23 cellular contexts compared by ENCODE assay signal in genomic region chr4:148034821-148035220, GRCh38.
DNase-seq lines count a peak whose midpoint lies in the region; ATAC-seq and TF ChIP-seq lines count a peak whose summit lies in the region.
"Had no signal": no experiment of that assay in that cellular context is flagged by ENCODE, and none has a peak within 500 bp of the region (broad histone marks: within the 10 kb centered on the region; RNA-seq: fewer than 3 reads in every experiment).

No MANE protein-coding gene starts in this region.

- peak; percentile 75 for ATAC-seq in left lobe of liver
- ATAC-seq: A549, K562 had no signal

- 47 to 69% (median 59%) methylated on average over 1 of the region's 1 CpG for WGBS in spleen, 5 donors

- H3K36me3 ChIP-seq in breast epithelium = no peaks in the 10 kb centered on the region
- no peaks in the 10 kb centered on the region for H3K36me3 ChIP-seq in parathyroid adenoma (ENCODE audit: control insufficient read depth, insufficient read depth, low read length)
- H3K36me3 ChIP-seq in ascending aorta = peaks cover 0 to 7% of the 10 kb centered on the region in 2 donors
- H3K36me3 ChIP-seq in spleen = no peaks in the 10 kb centered on the region

- H3K27me3 ChIP-seq in breast epithelium (no peaks in the 10 kb centered on the region), parathyroid adenoma (ENCODE audit: control insufficient read depth, insufficient read depth, low read length) (no peaks in the 10 kb centered on the region), ascending aorta (no peaks in the 10 kb centered on the region), spleen (replicated peaks in 1 of 7) (no peaks in the 10 kb centered on the region)
- H3K27me3 ChIP-seq: BLaER1 treated with 17β-estradiol and CSF1 and Interleukin-3, amounts not matched to agents 10 nM and 100 nM had no signal

- intact Hi-C loops in breast epithelium (cut with DNase I; ENCODE audit: low total_unique reads) = no loop called here
- intact Hi-C loops in ascending aorta (cut with DNase I) = no loop called here
- intact Hi-C loops in spleen (cut with DNase I; ENCODE audit: low total_unique reads) = no loop called here

- H3K79me2 ChIP-seq in parathyroid adenoma = peaks cover 3% of the 10 kb centered on the region

- no peaks in the 10 kb centered on the region for H3K4me1 ChIP-seq in breast epithelium
- H3K4me1 ChIP-seq in parathyroid adenoma = peaks cover 3% of the 10 kb centered on the region
- peaks cover 0 to 3% of the 10 kb centered on the region in 2 donors for H3K4me1 ChIP-seq in ascending aorta
- H3K4me1 ChIP-seq in spleen = no peaks in the 10 kb centered on the region

- in situ Hi-C loops in T47D (cut with HindIII; ENCODE audit: low pct_unique_long_range_greater_than_20kb, low sequenced_read_pairs) = no loop called here

- H3K9ac ChIP-seq in parathyroid adenoma = no peak overlapping the region
- H3K9ac ChIP-seq: BLaER1 treated with 17β-estradiol and CSF1 and Interleukin-3, amounts not matched to agents 10 nM and 100 nM had no signal

- H3K9me3 ChIP-seq in breast epithelium (no peaks in the 10 kb centered on the region), parathyroid adenoma (ENCODE audit: control insufficient read depth, low read length) (no peaks in the 10 kb centered on the region), ascending aorta (no peaks in the 10 kb centered on the region), spleen (no peaks in the 10 kb centered on the region)
- H3K9me3 ChIP-seq: A549 had no signal

- H3K4me3 ChIP-seq in breast epithelium (no peak overlapping the region), parathyroid adenoma (ENCODE audit: low read depth, low read length) (no peak overlapping the region), ascending aorta (no peak overlapping the region), spleen (no peak overlapping the region)
- H3K4me3 ChIP-seq: A549; BLaER1 treated with 17β-estradiol and CSF1 and Interleukin-3, amounts not matched to agents 10 nM and 100 nM; K562 had no signal

- H2AFZ ChIP-seq in parathyroid adenoma = no peak overlapping the region

- peak; percentile 13 to 80 for DNase-seq in T47D (ENCODE audit: low read depth in 1 of 2, low spot score in 1 of 2)
- DNase-seq in breast epithelium (ENCODE audit: low spot score in 2 of 2) = no peak
- DNase-seq in NCI-H69 (lab: John Stamatoyannopoulos, UW) = peak; percentile 32
- DNase-seq in left lobe of liver (ENCODE audit: low spot score) = no peak
- DNase-seq in SW480 (ENCODE audit: low spot score) = no peak
- DNase-seq in ascending aorta (ENCODE audit: low spot score in 2 of 2) = no peak
- no peak for DNase-seq in spleen
- DNase-seq: AML-193; CD4-positive, alpha-beta memory T cell; COR-L47; DMS53; Kasumi-1; NCI-H1092 treated with DMSO at 0.1 percent for 48 hours; NCI-H146; NCI-H1930; NCI-H524; NCI-H774; Right ventricle myocardium superior; RPMI8226 had no signal

- TF ChIP-seq POLR2A in breast epithelium (IDR thresholded peaks at IDR 0.05) (no peak), spleen (IDR thresholded peaks at IDR 0.05) (no peak)

- TF ChIP-seq CTCF in breast epithelium (IDR thresholded peaks at IDR 0.05) (no peak), parathyroid adenoma (IDR thresholded peaks at IDR 0.05) (no peak), ascending aorta (IDR thresholded peaks at IDR 0.05) (no peak), spleen (IDR thresholded peaks at IDR 0.05 in 8 of 11, conservative IDR thresholded peaks at IDR 0.05 in 3 of 11) (no peak)

- H3K4me2 ChIP-seq in parathyroid adenoma (ENCODE audit: low read length) = no peak overlapping the region
- H3K4me2 ChIP-seq: A549; BLaER1 treated with 17β-estradiol and CSF1 and Interleukin-3, amounts not matched to agents 10 nM and 100 nM had no signal

- H3K27ac ChIP-seq in breast epithelium = no peak overlapping the region
- H3K27ac ChIP-seq in parathyroid adenoma = peak overlapping the region; percentile 71
- no peak overlapping the region for H3K27ac ChIP-seq in ascending aorta
- no peak overlapping the region for H3K27ac ChIP-seq in spleen
- H3K27ac ChIP-seq: A549; BLaER1 treated with 17β-estradiol and CSF1 and Interleukin-3, amounts not matched to agents 10 nM and 100 nM had no signal

Comparison
In these comparisons a context has a peak if more than half of its experiments do, and no peak if none do; other contexts are left out.
1. DNase-seq: peak in T47D (2 of 2) and NCI-H69 (single experiment); none in breast epithelium (0 of 2), left lobe of liver (single experiment), SW480 (single experiment), ascending aorta (0 of 2) and spleen (single experiment).